In the genomic region with DNA sequence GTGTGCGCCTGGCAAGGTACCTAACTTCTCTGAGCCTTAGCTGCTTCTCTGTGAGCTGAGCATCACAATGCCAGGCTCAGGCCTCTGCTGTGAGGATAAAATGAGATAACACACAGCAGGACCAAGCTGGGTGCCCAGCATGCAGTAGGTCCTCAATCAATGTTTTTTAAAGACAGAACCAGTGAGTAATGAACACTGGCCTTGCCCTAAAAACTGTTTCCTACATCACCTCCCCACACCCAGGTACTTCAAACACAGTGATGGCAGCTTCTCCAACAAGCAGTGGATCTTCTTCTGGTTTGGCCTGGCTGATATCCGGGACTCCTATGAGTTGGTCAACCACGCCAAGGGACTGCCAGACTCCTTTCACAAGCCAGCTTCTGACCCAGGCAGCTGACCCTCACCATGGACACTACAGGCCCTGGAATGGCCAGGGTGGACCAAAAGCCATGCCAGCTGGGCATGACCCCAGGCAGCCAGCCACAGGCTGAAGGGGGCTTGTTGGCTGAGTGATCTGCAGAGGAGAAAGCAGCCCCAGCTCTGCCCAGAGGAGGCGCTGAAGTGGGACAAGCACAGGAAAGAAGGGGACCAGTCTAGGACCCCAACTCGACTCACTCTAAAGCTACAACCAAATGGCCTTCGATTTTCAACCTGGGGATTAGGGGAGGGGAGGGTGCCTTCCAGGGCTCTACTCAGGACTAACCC, we compare ENCODE assay signal across 10 cellular contexts. TPM values are rescaled to one million over a fixed set of nuclear protein-coding genes. Genes with fewer than 3 reads are reported as not detected.
DNase-seq lines count a peak whose midpoint lies in the region; ATAC-seq and TF ChIP-seq lines count a peak whose summit lies in the region.
"Had no signal": no experiment of that assay in that cellular context is flagged by ENCODE, and none has a peak within 500 bp of the region (broad histone marks: within the 10 kb centered on the region; RNA-seq: fewer than 3 reads in every experiment).

No MANE protein-coding gene starts in this region.

- DNase-seq in activated CD8-positive, alpha-beta memory T cell treated with anti-CD3 and anti-CD28 coated beads, Interleukin-2, amount 10 ng/mL, durations not matched to agents 7 days and 5 days = no peak
- no peak for DNase-seq in activated CD8-positive, alpha-beta memory T cell treated with anti-CD3 and anti-CD28 coated beads, Interleukin-2, amount 50 U/mL, for 4 hours
- no peak for DNase-seq in T-cell
- DNase-seq in fibroblast of pulmonary artery (ENCODE audit: low read depth) = no peak
- DNase-seq in T-helper 9 cell = no peak
- DNase-seq: NCI-H2029 had no signal

- H3K4me3 Mint-ChIP-seq in activated CD8-positive, alpha-beta memory T cell treated with anti-CD3 and anti-CD28 coated beads, Interleukin-2, amount 10 ng/mL, durations not matched to agents 7 days and 5 days = peak overlapping the region; percentile 79
- H3K4me3 Mint-ChIP-seq in T-cell = peak overlapping the region; percentile 81 to 90 (median 84)
- H3K4me3 Mint-ChIP-seq in stimulated activated memory B cell treated with anti-CD40 and anti-IgM and Interleukin-4, amounts not matched to agents 10 μg/mL and 1 μg/mL and 100 μg/mL, for 72 hours = peak overlapping the region; percentile 76

- no peak for ATAC-seq in activated CD8-positive, alpha-beta memory T cell treated with anti-CD3 and anti-CD28 coated beads, Interleukin-2, amount 10 ng/mL, durations not matched to agents 7 days and 5 days
- ATAC-seq in T-cell (replicated peaks in 1 of 4) = no peak
- ATAC-seq in stimulated activated memory B cell treated with anti-CD40 and anti-IgM and Interleukin-4, amounts not matched to agents 10 μg/mL and 1 μg/mL and 100 μg/mL, for 72 hours = no peak
- ATAC-seq in HG03354 (IDR thresholded peaks at IDR 0.05; ENCODE audit: poor library complexity, severe bottlenecking, unreplicated experiment) = no peak
- ATAC-seq in GM18519 (IDR thresholded peaks at IDR 0.05; ENCODE audit: low FRiP score, unreplicated experiment) = no peak

- H3K36me3 Mint-ChIP-seq in activated CD8-positive, alpha-beta memory T cell treated with anti-CD3 and anti-CD28 coated beads, Interleukin-2, amount 10 ng/mL, durations not matched to agents 7 days and 5 days = no peaks in the 10 kb centered on the region
- H3K36me3 Mint-ChIP-seq in T-cell = peaks cover 10% of the 10 kb centered on the region
- peaks cover 22% of the 10 kb centered on the region for H3K36me3 Mint-ChIP-seq in stimulated activated memory B cell treated with anti-CD40 and anti-IgM and Interleukin-4, amounts not matched to agents 10 μg/mL and 1 μg/mL and 100 μg/mL, for 72 hours

- no peaks in the 10 kb centered on the region for H3K9me3 Mint-ChIP-seq in activated CD8-positive, alpha-beta memory T cell treated with anti-CD3 and anti-CD28 coated beads, Interleukin-2, amount 10 ng/mL, durations not matched to agents 7 days and 5 days (ENCODE audit: low read depth)
- H3K9me3 Mint-ChIP-seq in T-cell = no peaks in the 10 kb centered on the region
- no peaks in the 10 kb centered on the region for H3K9me3 Mint-ChIP-seq in stimulated activated memory B cell treated with anti-CD40 and anti-IgM and Interleukin-4, amounts not matched to agents 10 μg/mL and 1 μg/mL and 100 μg/mL, for 72 hours

- POLR2A ChIA-PET in T-cell (lab: Charles Lee) = interaction anchor here in 1 of 2 donors (0.6 kb wide), 1 partner anchor 445 kb away, joined by 3 read pairs; no protein-coding TSS in a partner anchor

- H3K27me3 Mint-ChIP-seq in activated CD8-positive, alpha-beta memory T cell treated with anti-CD3 and anti-CD28 coated beads, Interleukin-2, amount 10 ng/mL, durations not matched to agents 7 days and 5 days = peaks cover 20% of the 10 kb centered on the region
- H3K27me3 Mint-ChIP-seq in T-cell = peaks cover 0 to 4% of the 10 kb centered on the region in 2 donors
- peaks cover 11% of the 10 kb centered on the region for H3K27me3 Mint-ChIP-seq in stimulated activated memory B cell treated with anti-CD40 and anti-IgM and Interleukin-4, amounts not matched to agents 10 μg/mL and 1 μg/mL and 100 μg/mL, for 72 hours

- CTCF ChIA-PET in activated CD8-positive, alpha-beta memory T cell treated with anti-CD3 and anti-CD28 coated beads, Interleukin-2, amount 10 ng/mL, durations not matched to agents 7 days and 5 days (lab: Charles Lee) = interaction anchor here (0.7 to 2.9 kb wide), 9 partner anchors 9 to 160 kb away, joined by 3 to 11 read pairs (median 5); no protein-coding TSS in a partner anchor
- CTCF ChIA-PET in T-cell (lab: Charles Lee) = interaction anchor here in 1 of 2 donors (0.5 kb wide), 1 partner anchor 131 kb away, joined by 3 read pairs; no protein-coding TSS in a partner anchor

- TF ChIP-seq CTCF in fibroblast of pulmonary artery (IDR thresholded peaks at IDR 0.05; ENCODE audit: low read length, missing control alignments) = no peak

- H3K27ac Mint-ChIP-seq in activated CD8-positive, alpha-beta memory T cell treated with anti-CD3 and anti-CD28 coated beads, Interleukin-2, amount 10 ng/mL, durations not matched to agents 7 days and 5 days = no peak overlapping the region
- peak overlapping the region in 1 of 2 donors; percentile 77 for H3K27ac Mint-ChIP-seq in T-cell
- peak overlapping the region; percentile 60 for H3K27ac Mint-ChIP-seq in stimulated activated memory B cell treated with anti-CD40 and anti-IgM and Interleukin-4, amounts not matched to agents 10 μg/mL and 1 μg/mL and 100 μg/mL, for 72 hours

- peak overlapping the region; percentile 64 for H3K4me3 ChIP-seq in fibroblast of pulmonary artery (replicated peaks; ENCODE audit: low read depth, low read length)

- H3K4me1 Mint-ChIP-seq in activated CD8-positive, alpha-beta memory T cell treated with anti-CD3 and anti-CD28 coated beads, Interleukin-2, amount 10 ng/mL, durations not matched to agents 7 days and 5 days = peaks cover 25% of the 10 kb centered on the region
- peaks cover 22 to 33% (median 28%) of the 10 kb centered on the region in 3 donors for H3K4me1 Mint-ChIP-seq in T-cell
- peaks cover 37% of the 10 kb centered on the region for H3K4me1 Mint-ChIP-seq in stimulated activated memory B cell treated with anti-CD40 and anti-IgM and Interleukin-4, amounts not matched to agents 10 μg/mL and 1 μg/mL and 100 μg/mL, for 72 hours

RNA-seq across cellular contexts. Expression of a gene that starts 3.9 kb away (rescaled TPM):
- total RNA-seq in activated CD8-positive, alpha-beta memory T cell treated with anti-CD3 and anti-CD28 coated beads, Interleukin-2, amount 10 ng/mL, durations not matched to agents 7 days and 5 days = under 1 TPM; 0.33 to 0.76 TPM
- 1 to 10 TPM in 4 of 5 donors, under 1 TPM in 1; 0.35 to 2.4 (median 1.8) TPM for total RNA-seq in T-cell

RNA-seq across cellular contexts. Expression of a gene that starts 6.4 kb away (rescaled TPM):
- 10 to 100 TPM; 28.9 to 29.3 TPM for total RNA-seq in activated CD8-positive, alpha-beta memory T cell treated with anti-CD3 and anti-CD28 coated beads, Interleukin-2, amount 10 ng/mL, durations not matched to agents 7 days and 5 days
- 10 to 100 TPM; 13.4 to 32.4 (median 26.6) TPM for total RNA-seq in T-cell

RNA-seq across cellular contexts. Expression of a gene that starts 54.6 kb away (rescaled TPM):
- not detected for total RNA-seq in activated CD8-positive, alpha-beta memory T cell treated with anti-CD3 and anti-CD28 coated beads, Interleukin-2, amount 10 ng/mL, durations not matched to agents 7 days and 5 days
- not detected for total RNA-seq in T-cell
- total RNA-seq: T-helper 2 cell treated with Interferon-gamma antibody and Interleukin-4, amounts not matched to agents 100 ng/mL and 5 ng/mL, for 36 hours had no signal

RNA-seq across cellular contexts. Expression of a gene that starts 58.1 kb away (rescaled TPM):
- total RNA-seq in activated CD8-positive, alpha-beta memory T cell treated with anti-CD3 and anti-CD28 coated beads, Interleukin-2, amount 10 ng/mL, durations not matched to agents 7 days and 5 days = 10 to 100 TPM; 68.3 to 76.8 TPM
- 10 to 100 TPM; 29.4 to 39.0 (median 37.1) TPM for total RNA-seq in T-cell
